Comparison of ENCODE assay signal across 8 cellular contexts in the genomic region with DNA sequence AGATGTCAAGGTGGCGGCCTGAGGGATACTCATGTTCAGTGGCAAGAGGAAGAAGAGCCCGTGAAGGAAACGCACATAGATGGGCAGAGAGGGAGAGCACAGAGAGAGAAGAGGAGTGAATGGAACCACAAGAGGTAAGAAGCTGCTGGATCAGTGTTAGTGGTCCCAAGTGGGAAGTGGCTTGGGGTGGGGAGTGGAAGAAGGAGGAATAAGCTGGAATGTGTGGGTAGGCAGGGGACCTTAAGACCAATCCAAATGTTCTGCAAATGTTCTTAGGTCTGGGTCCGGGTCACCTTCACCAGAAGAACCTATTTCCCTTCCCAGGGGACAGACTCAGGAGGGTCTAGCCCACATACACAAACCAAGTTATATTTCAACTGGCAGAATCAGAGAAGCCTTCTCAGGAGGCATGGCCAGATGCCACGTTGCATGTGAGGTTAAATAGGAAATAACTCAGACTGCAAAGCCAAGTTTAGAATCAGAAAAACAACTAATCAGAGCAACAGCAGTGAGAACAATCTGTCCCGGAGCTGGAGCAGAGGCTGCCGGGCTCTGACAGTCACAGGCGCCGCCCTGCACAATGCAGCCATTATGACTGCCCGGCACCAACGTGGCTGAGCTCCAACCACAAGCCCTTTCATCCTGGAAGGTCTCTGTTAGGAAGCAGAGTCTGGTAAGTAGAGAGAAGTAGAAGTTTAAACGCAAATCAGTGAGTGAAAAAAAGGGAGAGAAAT.
DNase-seq lines count a peak whose midpoint lies in the region; TF ChIP-seq lines count a peak whose summit lies in the region.

No MANE protein-coding gene starts in this region.

- H3K27ac ChIP-seq in duodenal mucosa (ENCODE audit: low read depth, low read length) (peak overlapping the region; percentile 33), tibial nerve (peak overlapping the region; percentile 79 to 97 (median 93))

- no peaks in the 10 kb centered on the region for H3K27me3 ChIP-seq in duodenal mucosa (ENCODE audit: control insufficient read depth in 1 of 2, insufficient read depth in 2 of 2, low read length in 2 of 2)
- H3K27me3 ChIP-seq in tibial nerve, result no peaks in the 10 kb centered on the region

- in situ Hi-C loops in ACHN (cut with HindIII; ENCODE audit: low pct_ligation_motif_present, low pct_unique_long_range_greater_than_20kb, low sequenced_read_pairs), result no loop called here

- TF ChIP-seq POLR2A in tibial nerve (IDR thresholded peaks at IDR 0.05), result peak in 1 of 2 donors; percentile 46

- TF ChIP-seq CTCF in mesothelial cell of epicardium (IDR thresholded peaks at IDR 0.05; ENCODE audit: unreplicated experiment) (no peak), tibial nerve (IDR thresholded peaks at IDR 0.05) (peak in 1 of 5 experiments; percentile 12)

- H3K36me3 ChIP-seq in duodenal mucosa (ENCODE audit: control insufficient read depth in 1 of 2, insufficient read depth in 2 of 2, low read length in 2 of 2), result no peaks in the 10 kb centered on the region
- H3K36me3 ChIP-seq in tibial nerve, result no peaks in the 10 kb centered on the region

- H3K4me1 Mint-ChIP-seq in mesothelial cell of epicardium, result peaks cover 12% of the 10 kb centered on the region

- H3K27me3 Mint-ChIP-seq in mesothelial cell of epicardium (ENCODE audit: low read depth), result no peaks in the 10 kb centered on the region

- TF ChIP-seq EP300 in tibial nerve (IDR thresholded peaks at IDR 0.05), result peak; percentile 97 to 98

- H3K9ac ChIP-seq in duodenal mucosa (ENCODE audit: low read depth in 1 of 2, low read length in 2 of 2), result no peak overlapping the region

- H3K36me3 Mint-ChIP-seq in mesothelial cell of epicardium, result no peaks in the 10 kb centered on the region

- H3K4me3 ChIP-seq in duodenal mucosa (ENCODE audit: low read depth in 1 of 2, low read length in 2 of 2), result no peak overlapping the region
- peak overlapping the region in 1 of 4 donors; percentile 12 for H3K4me3 ChIP-seq in tibial nerve

- H3K27ac Mint-ChIP-seq in mesothelial cell of epicardium, result peak overlapping the region; percentile 75

- peak; percentile 8 for DNase-seq in NCI-H1694 treated with DMSO at 0.1 percent for 48 hours (lab: John Stamatoyannopoulos, UW)
- DNase-seq in NCI-H1694 (lab: John Stamatoyannopoulos, UW), result no peak
- DNase-seq in mesothelial cell of epicardium (ENCODE audit: low spot score in 2 of 2, unreplicated experiment in 2 of 2), result no peak
- peak; percentile 80 to 84 for DNase-seq in tibial nerve (ENCODE audit: low spot score in 2 of 2)
- no peak for DNase-seq in ecto neural progenitor cell (ENCODE audit: low spot score)
- DNase-seq in activated CD4-positive, CD25-positive, alpha-beta regulatory T cell treated with anti-CD3 and anti-CD28 coated beads, Interleukin-2, amount 50 U/mL, for 72 hours, result no peak
- no peak for DNase-seq in ACHN

- H3K9me3 Mint-ChIP-seq in mesothelial cell of epicardium, result no peaks in the 10 kb centered on the region

- peaks cover 0 to 7% of the 10 kb centered on the region in 2 donors for H3K4me1 ChIP-seq in duodenal mucosa (ENCODE audit: control insufficient read depth in 1 of 2, insufficient read depth in 2 of 2, low read length in 2 of 2)
- H3K4me1 ChIP-seq in tibial nerve, result peaks cover 0 to 63% (median 21%) of the 10 kb centered on the region in 4 donors

- no peaks in the 10 kb centered on the region for H3K9me3 ChIP-seq in duodenal mucosa (ENCODE audit: control insufficient read depth in 1 of 2, low read length in 2 of 2)
- no peaks in the 10 kb centered on the region for H3K9me3 ChIP-seq in tibial nerve

- H3K4me3 Mint-ChIP-seq in mesothelial cell of epicardium, result peak overlapping the region; percentile 18

- 30 to 32% methylated on average over 12 of the region's 12 CpGs for WGBS in tibial nerve, 2 donors

Comparison
In these comparisons a context has a peak if more than half of its experiments do, and no peak if none do; other contexts are left out.
1. DNase-seq: peak in NCI-H1694 treated with DMSO at 0.1 percent for 48 hours (single experiment) and tibial nerve (2 of 2); none in NCI-H1694 (single experiment), mesothelial cell of epicardium (0 of 2), ecto neural progenitor cell (single experiment), activated CD4-positive, CD25-positive, alpha-beta regulatory T cell treated with anti-CD3 and anti-CD28 coated beads, Interleukin-2, amount 50 U/mL, for 72 hours (single experiment) and ACHN (single experiment).